In genomic region chr3:196292281-196292923, GRCh38 we compare ENCODE assay signal across 2 cellular contexts.
TF ChIP-seq lines count a peak whose summit lies in the region.

No MANE protein-coding gene starts in this region.

TF ChIP-seq in GM12891, 5 proteins besides CTCF, POLR2A, EP300 and RAD21:
- TF ChIP-seq SPI1 (IDR thresholded peaks at IDR 0.05; ENCODE audit: low read depth, low read length) (0 out of 2 replicates have a peak, but pooled peaks have one; percentile 1), PAX5 (IDR thresholded peaks at IDR 0.05; ENCODE audit: insufficient read depth, low read length, severe bottlenecking) (no peak)

TF ChIP-seq in HCT116, 20 proteins besides CTCF, POLR2A, EP300 and RAD21 (continued from another document):
- TF ChIP-seq YY1 (IDR thresholded peaks at IDR 0.05; ENCODE audit: extremely low read depth, insufficient replicate concordance, low read depth, low read length) (no peak), ELF1 (IDR thresholded peaks at IDR 0.05; ENCODE audit: borderline replicate concordance, low read depth) (no peak), SP1 (IDR thresholded peaks at IDR 0.05; ENCODE audit: low read depth) (no peak), SRF (IDR thresholded peaks at IDR 0.05; ENCODE audit: low read depth) (no peak), REST (IDR thresholded peaks at IDR 0.05; ENCODE audit: low read depth) (no peak), TCF7L2 (IDR thresholded peaks at IDR 0.05; ENCODE audit: borderline replicate concordance, extremely low read depth, insufficient read depth, insufficient read length) (no peak), EZH2 (IDR thresholded peaks at IDR 0.05) (no peak), CEBPB (IDR thresholded peaks at IDR 0.05; ENCODE audit: low read depth) (no peak), ATF3 (IDR thresholded peaks at IDR 0.05) (no peak), CBX3 (IDR thresholded peaks at IDR 0.05; ENCODE audit: low read depth) (no peak), SIN3A (IDR thresholded peaks at IDR 0.05; ENCODE audit: low read depth) (no peak), ZFX (IDR thresholded peaks at IDR 0.05) (no peak)
TF ChIP-seq in HCT116: peak in this region for 0.
